8 cellular contexts compared by ENCODE assay signal in genomic region chr3:12286927-12287726, GRCh38. TPM values are rescaled to one million over a fixed set of nuclear protein-coding genes. Genes with fewer than 3 reads are reported as not detected.
A peak's percentile ranks its signal among the peaks of the same experiment; 100 is the strongest.
DNase-seq lines count a peak whose midpoint lies in the region; ATAC-seq lines count a peak whose summit lies in the region.

No MANE protein-coding gene starts in this region.

- peak overlapping the region; percentile 61 for H3K4me3 Mint-ChIP-seq in activated naive CD8-positive, alpha-beta T cell treated with anti-CD3 and anti-CD28 coated beads for 36 hours

- no peak overlapping the region for H3K27ac Mint-ChIP-seq in activated naive CD8-positive, alpha-beta T cell treated with anti-CD3 and anti-CD28 coated beads for 36 hours

- peaks cover 65% of the 10 kb centered on the region for H3K27me3 Mint-ChIP-seq in activated naive CD8-positive, alpha-beta T cell treated with anti-CD3 and anti-CD28 coated beads for 36 hours

- H3K4me3 ChIP-seq in iPS-11a (ENCODE audit: low read depth, low read length), result peak overlapping the region; percentile 25

- H3K9me3 Mint-ChIP-seq in activated naive CD8-positive, alpha-beta T cell treated with anti-CD3 and anti-CD28 coated beads for 36 hours, result no peaks in the 10 kb centered on the region

- DNase-seq in activated CD8-positive, alpha-beta memory T cell treated with anti-CD3 and anti-CD28 coated beads, Interleukin-2, amount 50 U/mL, for 48 hours, result peak; percentile 63
- DNase-seq in activated CD8-positive, alpha-beta memory T cell treated with anti-CD3 and anti-CD28 coated beads, Interleukin-2, amount 50 U/mL, for 4 hours, result no peak
- DNase-seq in activated naive CD8-positive, alpha-beta T cell treated with anti-CD3 and anti-CD28 coated beads for 36 hours, result peak; percentile 17
- DNase-seq in stimulated activated CD8-positive, alpha-beta memory T cell treated with anti-CD3 and anti-CD28 coated beads, Interleukin-4, amount 100 ng/mL, for 48 hours, result peak; percentile 41
- DNase-seq in kidney glomerular epithelial cell (lab: John Stamatoyannopoulos, UW), result no peak
- no peak for DNase-seq in T1000 (lab: John Stamatoyannopoulos, UW)

- H3K4me1 Mint-ChIP-seq in activated naive CD8-positive, alpha-beta T cell treated with anti-CD3 and anti-CD28 coated beads for 36 hours, result peaks cover 7% of the 10 kb centered on the region

- no peaks in the 10 kb centered on the region for H3K36me3 Mint-ChIP-seq in activated naive CD8-positive, alpha-beta T cell treated with anti-CD3 and anti-CD28 coated beads for 36 hours

- no peak for ATAC-seq in HG03045 (IDR thresholded peaks at IDR 0.05; ENCODE audit: unreplicated experiment)

RNA-seq across cellular contexts. Expression of gene PPARG, which starts 1.7 kb away (rescaled TPM):
- under 1 TPM; 0.20 to 0.47 TPM for total RNA-seq in activated naive CD8-positive, alpha-beta T cell treated with anti-CD3 and anti-CD28 coated beads for 36 hours

Comparison
In these comparisons a context has a peak if more than half of its experiments do, and no peak if none do; other contexts are left out.
1. DNase-seq: peak in activated CD8-positive, alpha-beta memory T cell treated with anti-CD3 and anti-CD28 coated beads, Interleukin-2, amount 50 U/mL, for 48 hours (single experiment), activated naive CD8-positive, alpha-beta T cell treated with anti-CD3 and anti-CD28 coated beads for 36 hours (single experiment) and stimulated activated CD8-positive, alpha-beta memory T cell treated with anti-CD3 and anti-CD28 coated beads, Interleukin-4, amount 100 ng/mL, for 48 hours (single experiment); none in activated CD8-positive, alpha-beta memory T cell treated with anti-CD3 and anti-CD28 coated beads, Interleukin-2, amount 50 U/mL, for 4 hours (single experiment), kidney glomerular epithelial cell (single experiment) and T1000 (single experiment).